19 cellular contexts compared by ENCODE assay signal in the genomic region with DNA sequence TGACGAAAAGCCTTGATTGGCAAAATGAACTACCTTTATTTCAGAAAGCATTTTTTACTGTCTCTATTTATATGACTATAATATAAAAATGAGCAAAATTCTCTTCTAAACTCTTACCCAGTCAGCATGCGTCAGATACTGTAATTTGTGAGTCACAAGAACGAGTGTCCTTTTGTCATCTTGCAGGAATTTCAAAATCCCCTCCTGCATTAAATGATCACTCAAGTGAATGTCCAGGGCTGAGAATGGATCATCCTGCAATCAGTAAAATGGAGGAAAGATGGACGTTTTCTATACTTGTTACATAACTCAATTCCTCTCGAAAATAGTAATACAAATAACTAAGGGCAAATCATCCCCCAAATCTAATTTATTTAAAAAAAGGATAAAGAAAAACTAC.
DNase-seq lines count a peak whose midpoint lies in the region; ATAC-seq and TF ChIP-seq lines count a peak whose summit lies in the region.
"Had no signal": no experiment of that assay in that cellular context is flagged by ENCODE, and none has a peak within 500 bp of the region (broad histone marks: within the 10 kb centered on the region; RNA-seq: fewer than 3 reads in every experiment).

No MANE protein-coding gene starts in this region.

- H3K9me3 Mint-ChIP-seq in activated naive CD4-positive, alpha-beta T cell treated with anti-CD3 and anti-CD28 coated beads for 36 hours = no peaks in the 10 kb centered on the region
- H3K9me3 Mint-ChIP-seq in glutamatergic neuron (ENCODE audit: unreplicated experiment) = no peaks in the 10 kb centered on the region
- H3K9me3 Mint-ChIP-seq: activated naive CD8-positive, alpha-beta T cell treated with anti-CD3 and anti-CD28 coated beads for 36 hours; central memory CD8-positive, alpha-beta T cell; effector memory CD8-positive, alpha-beta T cell; nephron had no signal

- TF ChIP-seq CTCF in epithelial cell of esophagus (IDR thresholded peaks at IDR 0.05; ENCODE audit: insufficient read depth, low read depth, low read length, missing control alignments) (no peak), glutamatergic neuron (IDR thresholded peaks at IDR 0.05; ENCODE audit: partially characterized antibody, unreplicated experiment) (no peak)

- peak; percentile 2 for DNase-seq in Daoy (ENCODE audit: low read depth)
- DNase-seq in M059J (ENCODE audit: low read depth) = peak; percentile 65
- peak; percentile 51 for DNase-seq in epithelial cell of esophagus (ENCODE audit: low read depth)
- peak; percentile 38 for DNase-seq in non-pigmented ciliary epithelial cell (ENCODE audit: low read depth)
- DNase-seq in activated naive CD4-positive, alpha-beta T cell treated with anti-CD3 and anti-CD28 coated beads for 36 hours = no peak
- DNase-seq in NCI-H146 treated with DMSO at 0.1 percent for 48 hours (lab: John Stamatoyannopoulos, UW; ENCODE audit: unreplicated experiment) = no peak
- no peak for DNase-seq in stimulated activated naive CD8-positive, alpha-beta T cell treated with anti-CD3 and anti-CD28 coated beads, Interleukin-15, Interleukin-2, amounts not matched to agents 100 U/mL and 50 U/mL, for 24 hours
- no peak for DNase-seq in glutamatergic neuron
- DNase-seq: activated CD4-positive, alpha-beta T cell treated with anti-CD3 and anti-CD28 coated beads, Interleukin-2, amount 50 U/mL, for 1 hour; activated naive CD8-positive, alpha-beta T cell treated with anti-CD3 and anti-CD28 coated beads for 36 hours; activated T-cell treated with anti-CD3 and anti-CD28 coated beads, Interleukin-2, amount 50 U/mL, for 1 hour; effector memory CD8-positive, alpha-beta T cell; immature natural killer cell; NCI-H2081 treated with DMSO at 0.1 percent for 48 hours; NCI-H524 treated with DMSO at 0.1 percent for 48 hours had no signal

- no peak for ATAC-seq in stimulated activated naive CD8-positive, alpha-beta T cell treated with anti-CD3 and anti-CD28 coated beads, Interleukin-15, Interleukin-2, amounts not matched to agents 100 U/mL and 50 U/mL, for 24 hours
- ATAC-seq: effector memory CD8-positive, alpha-beta T cell; HepG2 had no signal

- no peak overlapping the region for H3K4me3 Mint-ChIP-seq in activated naive CD4-positive, alpha-beta T cell treated with anti-CD3 and anti-CD28 coated beads for 36 hours
- no peak overlapping the region for H3K4me3 Mint-ChIP-seq in glutamatergic neuron (ENCODE audit: unreplicated experiment)
- H3K4me3 Mint-ChIP-seq: activated naive CD8-positive, alpha-beta T cell treated with anti-CD3 and anti-CD28 coated beads for 36 hours; central memory CD8-positive, alpha-beta T cell; effector memory CD8-positive, alpha-beta T cell; immature natural killer cell; nephron had no signal

- CTCF ChIA-PET in activated naive CD4-positive, alpha-beta T cell treated with anti-CD3 and anti-CD28 coated beads for 36 hours (lab: Charles Lee) = no interaction called here

- no peaks in the 10 kb centered on the region for H3K4me1 Mint-ChIP-seq in activated naive CD4-positive, alpha-beta T cell treated with anti-CD3 and anti-CD28 coated beads for 36 hours (ENCODE audit: low read depth)
- no peaks in the 10 kb centered on the region for H3K4me1 Mint-ChIP-seq in glutamatergic neuron (ENCODE audit: low read depth, unreplicated experiment)
- H3K4me1 Mint-ChIP-seq: activated naive CD8-positive, alpha-beta T cell treated with anti-CD3 and anti-CD28 coated beads for 36 hours; central memory CD8-positive, alpha-beta T cell; immature natural killer cell had no signal

- intact Hi-C loops in activated naive CD4-positive, alpha-beta T cell treated with anti-CD3 and anti-CD28 coated beads for 36 hours (cut with micrococcal nuclease) = no loop called here

- no peak overlapping the region for H3K27ac Mint-ChIP-seq in activated naive CD4-positive, alpha-beta T cell treated with anti-CD3 and anti-CD28 coated beads for 36 hours
- no peak overlapping the region for H3K27ac Mint-ChIP-seq in glutamatergic neuron (ENCODE audit: unreplicated experiment)
- H3K27ac Mint-ChIP-seq: activated naive CD8-positive, alpha-beta T cell treated with anti-CD3 and anti-CD28 coated beads for 36 hours; effector memory CD8-positive, alpha-beta T cell; immature natural killer cell; nephron had no signal

- H3K27me3 Mint-ChIP-seq in activated naive CD4-positive, alpha-beta T cell treated with anti-CD3 and anti-CD28 coated beads for 36 hours (ENCODE audit: low read depth) = peaks cover 13% of the 10 kb centered on the region
- no peaks in the 10 kb centered on the region for H3K27me3 Mint-ChIP-seq in glutamatergic neuron (ENCODE audit: unreplicated experiment)

- no peaks in the 10 kb centered on the region for H3K36me3 Mint-ChIP-seq in activated naive CD4-positive, alpha-beta T cell treated with anti-CD3 and anti-CD28 coated beads for 36 hours (ENCODE audit: low read depth)
- H3K36me3 Mint-ChIP-seq in glutamatergic neuron (ENCODE audit: unreplicated experiment) = no peaks in the 10 kb centered on the region
- H3K36me3 Mint-ChIP-seq: activated naive CD8-positive, alpha-beta T cell treated with anti-CD3 and anti-CD28 coated beads for 36 hours; immature natural killer cell had no signal

- no peak overlapping the region for H3K4me3 ChIP-seq in epithelial cell of esophagus (ENCODE audit: low read length)
- H3K4me3 ChIP-seq: BLaER1 had no signal

Comparison
In these comparisons a context has a peak if more than half of its experiments do, and no peak if none do; other contexts are left out.
1. DNase-seq: peak in Daoy (single experiment), M059J (single experiment), epithelial cell of esophagus (single experiment) and non-pigmented ciliary epithelial cell (single experiment); none in activated naive CD4-positive, alpha-beta T cell treated with anti-CD3 and anti-CD28 coated beads for 36 hours (single experiment), NCI-H146 treated with DMSO at 0.1 percent for 48 hours (single experiment), stimulated activated naive CD8-positive, alpha-beta T cell treated with anti-CD3 and anti-CD28 coated beads, Interleukin-15, Interleukin-2, amounts not matched to agents 100 U/mL and 50 U/mL, for 24 hours (single experiment) and glutamatergic neuron (single experiment).